13 cellular contexts compared by ENCODE assay signal in genomic region chr6:31307669-31308049, GRCh38. TPM values are rescaled to one million over a fixed set of nuclear protein-coding genes. Genes with fewer than 3 reads are reported as not detected.
A peak's percentile ranks its signal among the peaks of the same experiment; 100 is the strongest.
DNase-seq lines count a peak whose midpoint lies in the region; ATAC-seq and TF ChIP-seq lines count a peak whose summit lies in the region.
"Had no signal": no experiment of that assay in that cellular context is flagged by ENCODE, and none has a peak within 500 bp of the region (broad histone marks: within the 10 kb centered on the region; RNA-seq: fewer than 3 reads in every experiment).

No MANE protein-coding gene starts in this region.

- ATAC-seq in CD4-positive, alpha-beta T cell (ENCODE audit: poor library complexity): no peak

- H3K9me3 Mint-ChIP-seq in CD4-positive, alpha-beta T cell: no peaks in the 10 kb centered on the region
- H3K9me3 Mint-ChIP-seq: effector memory CD8-positive, alpha-beta T cell had no signal

- peaks cover 16% of the 10 kb centered on the region for H3K27me3 Mint-ChIP-seq in CD4-positive, alpha-beta T cell

- H3K4me3 Mint-ChIP-seq in CD4-positive, alpha-beta T cell: peak overlapping the region; percentile 95

- CTCF ChIA-PET in CD4-positive, alpha-beta T cell (lab: Charles Lee): interaction anchor here (0.7 to 2.5 kb wide), 3 partner anchors 37 to 110 kb away, joined by 3 to 8 read pairs (median 3); no protein-coding TSS in a partner anchor

- no peaks in the 10 kb centered on the region for H3K79me2 ChIP-seq in osteoblast (ENCODE audit: insufficient read depth, low read length)

- H3K4me1 Mint-ChIP-seq in CD4-positive, alpha-beta T cell (ENCODE audit: low read depth): no peaks in the 10 kb centered on the region

- no peak for DNase-seq in CD4-positive, alpha-beta T cell
- DNase-seq in NCI-H526 treated with DMSO at 0.1 percent for 48 hours (lab: John Stamatoyannopoulos, UW) (peak; percentile 43), osteoblast (ENCODE audit: insufficient read length, low spot score, missing footprints) (peak; percentile 32), NCI-H345 (lab: John Stamatoyannopoulos, UW) (no peak), HUDEP-2 (lab: John Stamatoyannopoulos, UW; ENCODE audit: unreplicated experiment in 76 of 76) (no peak), NCI-H82 treated with DMSO at 0.1 percent for 48 hours (lab: John Stamatoyannopoulos, UW; ENCODE audit: unreplicated experiment) (no peak)
- no peak for DNase-seq in effector memory CD4-positive, alpha-beta T cell
- DNase-seq in stimulated activated naive CD4-positive, alpha-beta T cell (lab: John Stamatoyannopoulos, UW): no peak
- DNase-seq: DMS79 treated with DMSO at 0.1 percent for 48 hours, GOT3, NCI-H510A treated with DMSO at 0.1 percent for 48 hours, SJCRH30 had no signal

- no peaks in the 10 kb centered on the region for H3K9me3 ChIP-seq in CD4-positive, alpha-beta T cell (ENCODE audit: control insufficient read depth, low read length)
- H3K9me3 ChIP-seq in effector memory CD4-positive, alpha-beta T cell (ENCODE audit: control insufficient read depth, low read length): no peaks in the 10 kb centered on the region
- H3K9me3 ChIP-seq in osteoblast (ENCODE audit: low read depth, low read length): no peaks in the 10 kb centered on the region
- H3K9me3 ChIP-seq: SJCRH30 had no signal

- H3K36me3 ChIP-seq in effector memory CD4-positive, alpha-beta T cell (ENCODE audit: control insufficient read depth, insufficient read depth, low read length): no peaks in the 10 kb centered on the region
- no peaks in the 10 kb centered on the region for H3K36me3 ChIP-seq in osteoblast (ENCODE audit: insufficient read depth, low read length)
- H3K36me3 ChIP-seq: SJCRH30 had no signal

- no peaks in the 10 kb centered on the region for H3K36me3 Mint-ChIP-seq in CD4-positive, alpha-beta T cell (ENCODE audit: low read depth)

- no peaks in the 10 kb centered on the region for H4K20me1 ChIP-seq in osteoblast (ENCODE audit: insufficient read depth, low read length)

- H2AFZ ChIP-seq in osteoblast (ENCODE audit: low read length): no peak overlapping the region

- POLR2A ChIA-PET in CD4-positive, alpha-beta T cell (lab: Charles Lee): interaction anchor here (0.6 to 2.1 kb wide), 14 partner anchors 10 to 625 kb away, joined by 3 to 28 read pairs (median 3); partner anchors contain the start of gene TCF19

- no peak overlapping the region for H3K27ac Mint-ChIP-seq in CD4-positive, alpha-beta T cell
- H3K27ac Mint-ChIP-seq: effector memory CD8-positive, alpha-beta T cell had no signal

- peak overlapping the region; percentile 68 for H3K4me3 ChIP-seq in effector memory CD4-positive, alpha-beta T cell (ENCODE audit: insufficient read depth, low read depth, low read length, poor library complexity, severe bottlenecking)
- no peak overlapping the region for H3K4me3 ChIP-seq in osteoblast (ENCODE audit: insufficient read depth, low read length)
- H3K4me3 ChIP-seq: SJCRH30 had no signal

- no peaks in the 10 kb centered on the region for H3K27me3 ChIP-seq in CD4-positive, alpha-beta T cell (ENCODE audit: control insufficient read depth, insufficient read depth, low read length)
- no peaks in the 10 kb centered on the region for H3K27me3 ChIP-seq in effector memory CD4-positive, alpha-beta T cell (replicated peaks; ENCODE audit: control insufficient read depth, insufficient read depth, low read length, poor library complexity, severe bottlenecking)
- H3K27me3 ChIP-seq in osteoblast (ENCODE audit: insufficient read depth, low read length): peaks cover 43% of the 10 kb centered on the region

- peaks cover 4% of the 10 kb centered on the region for H3K4me1 ChIP-seq in effector memory CD4-positive, alpha-beta T cell (ENCODE audit: control insufficient read depth, insufficient read depth, low read length, poor library complexity, severe bottlenecking)
- H3K4me1 ChIP-seq in osteoblast (ENCODE audit: insufficient read depth, low read length): no peaks in the 10 kb centered on the region
- H3K4me1 ChIP-seq: SJCRH30 had no signal

- TF ChIP-seq CTCF in CD4-positive, alpha-beta T cell (IDR thresholded peaks at IDR 0.05): no peak
- no peak for TF ChIP-seq CTCF in osteoblast (IDR thresholded peaks at IDR 0.05; ENCODE audit: extremely low read depth, low read depth, low read length)

- H3K4me2 ChIP-seq in osteoblast (ENCODE audit: insufficient read depth, low read length): no peak overlapping the region

- no peak overlapping the region for H3K27ac ChIP-seq in CD4-positive, alpha-beta T cell (ENCODE audit: low read depth, low read length)
- H3K27ac ChIP-seq in effector memory CD4-positive, alpha-beta T cell (ENCODE audit: insufficient read depth, low read length, poor library complexity, severe bottlenecking): no peak overlapping the region
- H3K27ac ChIP-seq in osteoblast (ENCODE audit: low read depth, low read length): no peak overlapping the region
- H3K27ac ChIP-seq: SJCRH30 had no signal

- intact Hi-C loops in CD4-positive, alpha-beta T cell (cut with DNase I, micrococcal nuclease): loop anchor here in 1 of 2 experiments (2.0 to 5.0 kb wide), 2 partner anchors 35 to 39 kb away; partner anchors contain the start of gene HLA-C

RNA-seq across cellular contexts. Expression of gene HLA-C, which starts 35.8 kb away (rescaled TPM):
- total RNA-seq in CD4-positive, alpha-beta T cell: 1,000 to 10,000 TPM; 1,977 to 1,996 TPM
- 477 and 489 TPM in 2 replicates for total RNA-seq in osteoblast

RNA-seq across cellular contexts. Expression of gene HLA-B, which starts 49.3 kb away (rescaled TPM):
- 1,000 to 10,000 TPM; 6,758 to 7,013 TPM for total RNA-seq in CD4-positive, alpha-beta T cell
- 455 and 510 TPM in 2 replicates for total RNA-seq in osteoblast
- total RNA-seq: SJCRH30 had no signal

Comparison
In these comparisons a context has a peak if more than half of its experiments do, and no peak if none do; other contexts are left out.
1. DNase-seq: peak in NCI-H526 treated with DMSO at 0.1 percent for 48 hours (single experiment) and osteoblast (single experiment); none in CD4-positive, alpha-beta T cell (0 of 10), effector memory CD4-positive, alpha-beta T cell (0 of 3), NCI-H345 (single experiment), HUDEP-2 (0 of 76), stimulated activated naive CD4-positive, alpha-beta T cell (0 of 6) and NCI-H82 treated with DMSO at 0.1 percent for 48 hours (single experiment).
2. RNA of gene HLA-B, which starts 49.3 kb away (total RNA-seq): 6,758 to 7,013 TPM in CD4-positive, alpha-beta T cell; 455 to 510 TPM in osteoblast; every median in the first group is over 10 times any median in the second.